ENCODE assay signal across 1 cellular context in genomic region chr15:67126551-67127333, GRCh38.
A peak's percentile ranks its signal among the peaks of the same experiment; 100 is the strongest.
TF ChIP-seq lines count a peak whose summit lies in the region.

No MANE protein-coding gene starts in this region.

TF ChIP-seq in HepG2, 621 proteins besides CTCF, POLR2A, EP300 and RAD21 (continued from another document and continues in another):
- peak; percentile 55; the same call in 1 of the 2 replicates for TF ChIP-seq ZNF609 (CRISPR knock-in tag; IDR thresholded peaks at IDR 0.05; ENCODE audit: borderline replicate concordance)
- TF ChIP-seq SP5 (CRISPR knock-in tag; IDR thresholded peaks at IDR 0.05; ENCODE audit: borderline replicate concordance, low read depth) = peak; percentile 70; the same call in 1 of the 2 replicates
- TF ChIP-seq THAP11 (CRISPR knock-in tag; IDR thresholded peaks at IDR 0.05) = 0 out of 2 replicates have a peak, but pooled peaks have one; percentile 40
- TF ChIP-seq ZNF552 (CRISPR knock-in tag; IDR thresholded peaks at IDR 0.05; ENCODE audit: borderline replicate concordance) = 0 out of 2 replicates have a peak, but pooled peaks have one; percentile 37
- peak; percentile 61; the same call in 1 of the 2 replicates for TF ChIP-seq ZGPAT (CRISPR knock-in tag; IDR thresholded peaks at IDR 0.05)
- TF ChIP-seq TFDP1 (CRISPR knock-in tag; IDR thresholded peaks at IDR 0.05; ENCODE audit: borderline replicate concordance) = no peak
- TF ChIP-seq MEIS1 (CRISPR knock-in tag; IDR thresholded peaks at IDR 0.05; ENCODE audit: borderline replicate concordance) = 0 out of 2 replicates have a peak, but pooled peaks have one; percentile 15
- peak; percentile 94 for TF ChIP-seq ZSCAN25 (CRISPR knock-in tag; IDR thresholded peaks at IDR 0.05)
- peak; percentile 67; the same call in 1 of the 2 replicates for TF ChIP-seq TARDBP (CRISPR knock-in tag; IDR thresholded peaks at IDR 0.05)
- peak; percentile 32; the same call in 1 of the 2 replicates for TF ChIP-seq ZMYM3 (CRISPR knock-in tag; IDR thresholded peaks at IDR 0.05)
- no peak for TF ChIP-seq CBX5 (CRISPR knock-in tag; IDR thresholded peaks at IDR 0.05; ENCODE audit: borderline replicate concordance)
- peak; percentile 73; the same call in 1 of the 2 replicates for TF ChIP-seq PPARG (CRISPR knock-in tag; conservative IDR thresholded peaks at IDR 0.05)
- no peak for TF ChIP-seq ZKSCAN5 (CRISPR knock-in tag; IDR thresholded peaks at IDR 0.05)
- TF ChIP-seq ZNF331 (CRISPR knock-in tag; IDR thresholded peaks at IDR 0.05) = 0 out of 2 replicates have a peak, but pooled peaks have one; percentile 16
- TF ChIP-seq FOXA1 (IDR thresholded peaks at IDR 0.05) = peak; percentile 33; the same call in 1 of the 2 replicates
- TF ChIP-seq FOXA1 (CRISPR knock-in tag; IDR thresholded peaks at IDR 0.05) = peak; percentile 74
- TF ChIP-seq GABPB1 (CRISPR knock-in tag; IDR thresholded peaks at IDR 0.05) = 0 out of 2 replicates have a peak, but pooled peaks have one; percentile 22
- TF ChIP-seq SOX5 (CRISPR knock-in tag; IDR thresholded peaks at IDR 0.05; ENCODE audit: borderline replicate concordance) = peak; percentile 78; the same call in 1 of the 2 replicates
- peak; percentile 62 for TF ChIP-seq TEAD3 (CRISPR knock-in tag; optimal IDR thresholded peaks at IDR 0.05; ENCODE audit: borderline replicate concordance)
- TF ChIP-seq FOSL2 (CRISPR knock-in tag; IDR thresholded peaks at IDR 0.05) = peak; percentile 58
- TF ChIP-seq MLX (CRISPR knock-in tag; IDR thresholded peaks at IDR 0.05) = peak; percentile 25; the same call in 1 of the 2 replicates
- TF ChIP-seq KDM5B (CRISPR knock-in tag; IDR thresholded peaks at IDR 0.05; ENCODE audit: borderline replicate concordance) = no peak
- TF ChIP-seq ZBED4 (CRISPR knock-in tag; IDR thresholded peaks at IDR 0.05; ENCODE audit: borderline replicate concordance) = 0 out of 2 replicates have a peak, but pooled peaks have one; percentile 66
- 0 out of 2 replicates have a peak, but pooled peaks have one; percentile 24 for TF ChIP-seq ZNF644 (CRISPR knock-in tag; IDR thresholded peaks at IDR 0.05; ENCODE audit: low read depth)
- peak; percentile 59 for TF ChIP-seq TBX2 (CRISPR knock-in tag; IDR thresholded peaks at IDR 0.05; ENCODE audit: borderline replicate concordance)
- TF ChIP-seq BCL6 (CRISPR knock-in tag; IDR thresholded peaks at IDR 0.05) = peak; percentile 81
- no peak for TF ChIP-seq TSC22D2 (CRISPR knock-in tag; IDR thresholded peaks at IDR 0.05; ENCODE audit: borderline replicate concordance)
- TF ChIP-seq PHF21A (CRISPR knock-in tag; IDR thresholded peaks at IDR 0.05) = peak; percentile 51; the same call in 1 of the 2 replicates
- no peak for TF ChIP-seq ZNF282 (IDR thresholded peaks at IDR 0.05; ENCODE audit: partially characterized antibody)
- peak; percentile 86 for TF ChIP-seq ARID5B (CRISPR knock-in tag; IDR thresholded peaks at IDR 0.05)
- peak; percentile 75 for TF ChIP-seq ZBTB7B (CRISPR knock-in tag; IDR thresholded peaks at IDR 0.05)
- no peak for TF ChIP-seq GRHL1 (CRISPR knock-in tag; conservative IDR thresholded peaks at IDR 0.05)
- TF ChIP-seq ETV6 (CRISPR knock-in tag; conservative IDR thresholded peaks at IDR 0.05) = no peak
- peak; percentile 31; the same call in 1 of the 2 replicates for TF ChIP-seq ZKSCAN8 (CRISPR knock-in tag; IDR thresholded peaks at IDR 0.05; ENCODE audit: borderline replicate concordance)
- peak; percentile 43; the same call in 1 of the 2 replicates for TF ChIP-seq MYC (CRISPR knock-in tag; IDR thresholded peaks at IDR 0.05; ENCODE audit: borderline replicate concordance)
- peak; percentile 47; the same call in 1 of the 2 replicates for TF ChIP-seq MED1 (CRISPR knock-in tag; IDR thresholded peaks at IDR 0.05)
- no peak for TF ChIP-seq MTF2 (CRISPR knock-in tag; IDR thresholded peaks at IDR 0.05; ENCODE audit: borderline replicate concordance)
- TF ChIP-seq MAZ (IDR thresholded peaks at IDR 0.05; ENCODE audit: borderline replicate concordance, low read depth, low read length) = 0 out of 2 replicates have a peak, but pooled peaks have one; percentile 14
- no peak for TF ChIP-seq MAZ (CRISPR knock-in tag; IDR thresholded peaks at IDR 0.05; ENCODE audit: low read depth)
- TF ChIP-seq ZNF780A (CRISPR knock-in tag; IDR thresholded peaks at IDR 0.05) = no peak
- TF ChIP-seq NCOR1 (IDR thresholded peaks at IDR 0.05; ENCODE audit: borderline replicate concordance, low read length) = peak; percentile 72; the same call in 1 of the 2 replicates
- TF ChIP-seq KLF15 (CRISPR knock-in tag; IDR thresholded peaks at IDR 0.05; ENCODE audit: borderline replicate concordance) = no peak
- peak; percentile 81; the same call in 1 of the 2 replicates for TF ChIP-seq TFAP4 (IDR thresholded peaks at IDR 0.05; ENCODE audit: borderline replicate concordance, low read depth)
- TF ChIP-seq HOXA3 (CRISPR knock-in tag; IDR thresholded peaks at IDR 0.05) = peak; percentile 59; the same call in 1 of the 2 replicates
- TF ChIP-seq ZNF10 (CRISPR knock-in tag; IDR thresholded peaks at IDR 0.05; ENCODE audit: borderline replicate concordance, low read depth) = no peak
